Comparison of ENCODE assay signal across 14 cellular contexts in the genomic region with DNA sequence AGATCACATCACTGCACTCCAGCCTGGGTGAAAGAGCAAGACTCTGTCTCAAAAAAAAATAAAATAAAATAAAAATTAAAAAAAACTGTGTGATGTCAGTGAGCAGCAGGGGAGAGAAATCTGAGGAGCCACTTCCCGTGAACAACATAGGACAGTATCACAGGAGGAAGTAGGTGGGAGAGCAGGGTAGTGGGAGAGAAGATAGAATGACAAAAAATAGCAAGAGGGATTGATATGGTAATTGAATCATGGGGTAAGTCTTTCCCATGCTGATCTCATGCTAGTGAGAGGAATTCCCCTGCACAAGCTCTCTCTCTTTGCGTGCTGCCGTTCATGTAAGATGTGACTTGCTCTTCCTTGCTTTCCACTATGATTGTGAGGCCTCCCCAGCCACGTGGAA.
DNase-seq lines count a peak whose midpoint lies in the region; TF ChIP-seq lines count a peak whose summit lies in the region.
"Had no signal": no experiment of that assay in that cellular context is flagged by ENCODE, and none has a peak within 500 bp of the region (broad histone marks: within the 10 kb centered on the region; RNA-seq: fewer than 3 reads in every experiment).

No MANE protein-coding gene starts in this region.

- no peak for TF ChIP-seq POLR2A in ovary (IDR thresholded peaks at IDR 0.05)

- TF ChIP-seq CTCF in H9 (conservative IDR thresholded peaks at IDR 0.05) (no peak), choroid plexus epithelial cell (conservative IDR thresholded peaks at IDR 0.05; ENCODE audit: low read depth, low read length) (no peak), nephron progenitor cell (IDR thresholded peaks at IDR 0.05) (no peak), WERI-Rb-1 (IDR thresholded peaks at IDR 0.05; ENCODE audit: low read depth, low read length) (no peak), ovary (IDR thresholded peaks at IDR 0.05) (no peak)

- no peak overlapping the region for H3K4me3 Mint-ChIP-seq in H9
- no peak overlapping the region for H3K4me3 Mint-ChIP-seq in nephron progenitor cell
- H3K4me3 Mint-ChIP-seq: B cell; CD8-positive, alpha-beta T cell had no signal

- H3K23me2 ChIP-seq in H9 (ENCODE audit: insufficient read length, low read depth, low read length, poor library complexity, severe bottlenecking): no peaks in the 10 kb centered on the region

- H3K9me3 Mint-ChIP-seq in H9 (peaks cover 0 to 2% of the 10 kb centered on the region in 2 experiments; a peak in 3 of 5 replicates), nephron progenitor cell (no peaks in the 10 kb centered on the region)

- DNase-seq in H9 (no peak), choroid plexus epithelial cell (ENCODE audit: low read depth) (peak; percentile 22), iPS DF 6.9 (ENCODE audit: low read depth, low spot score) (peak; percentile 13), nephron progenitor cell (no peak), WERI-Rb-1 (no peak), ovary (no peak), medulla oblongata (ENCODE audit: extremely low spot score) (no peak)
- DNase-seq: Calu3; CD8-positive, alpha-beta T cell; DMS79 treated with DMSO at 0.1 percent for 48 hours; GF-D8 had no signal

- H3K4me1 Mint-ChIP-seq in H9 (peaks cover 10 to 14% of the 10 kb centered on the region in 2 experiments), nephron progenitor cell (no peaks in the 10 kb centered on the region)
- H3K4me1 Mint-ChIP-seq: B cell had no signal

- no peak overlapping the region for H3K9ac ChIP-seq in H9 (ENCODE audit: extremely low read depth, insufficient read length, low read length)
- H3K9ac ChIP-seq: BLaER1 treated with 17β-estradiol and CSF1 and Interleukin-3, amounts not matched to agents 10 nM and 100 nM had no signal

- H3K79me1 ChIP-seq in H9 (ENCODE audit: insufficient read depth, low read depth, low read length, poor library complexity, severe bottlenecking): no peaks in the 10 kb centered on the region

- H2BK15ac ChIP-seq in H9 (ENCODE audit: low read depth, low read length): no peak overlapping the region

- H3K27ac ChIP-seq in H9 (ENCODE audit: insufficient read length, low read depth, low read length): no peak overlapping the region
- no peak overlapping the region for H3K27ac ChIP-seq in iPS DF 6.9 (ENCODE audit: low read length)
- no peak overlapping the region for H3K27ac ChIP-seq in WERI-Rb-1
- H3K27ac ChIP-seq in ovary: no peak overlapping the region
- H3K27ac ChIP-seq: BLaER1 treated with 17β-estradiol and CSF1 and Interleukin-3, amounts not matched to agents 10 nM and 100 nM had no signal

- no peak overlapping the region for H4K91ac ChIP-seq in H9 (ENCODE audit: insufficient read length, low read depth, low read length)

- H3K14ac ChIP-seq in H9 (ENCODE audit: insufficient read depth, low read length): no peak overlapping the region

- H2AFZ ChIP-seq in H9 (ENCODE audit: low read length): no peak overlapping the region

- no peak overlapping the region for H3K4me3 ChIP-seq in choroid plexus epithelial cell (ENCODE audit: low read depth, low read length)
- H3K4me3 ChIP-seq in iPS DF 6.9 (ENCODE audit: low read length): no peak overlapping the region
- no peak overlapping the region for H3K4me3 ChIP-seq in WERI-Rb-1 (ENCODE audit: low read depth, low read length)
- H3K4me3 ChIP-seq in ovary: no peak overlapping the region
- H3K4me3 ChIP-seq: BLaER1 treated with 17β-estradiol and CSF1 and Interleukin-3, amounts not matched to agents 10 nM and 100 nM; GM12878 had no signal

- H3K9me3 ChIP-seq in H9 (ENCODE audit: control insufficient read depth, low read depth, low read length) (no peaks in the 10 kb centered on the region), iPS DF 6.9 (ENCODE audit: control insufficient read depth, insufficient read depth, low read length) (no peaks in the 10 kb centered on the region), WERI-Rb-1 (ENCODE audit: severe bottlenecking) (no peaks in the 10 kb centered on the region), ovary (no peaks in the 10 kb centered on the region)
- H3K9me3 ChIP-seq: BLaER1 treated with 17β-estradiol and CSF1 and Interleukin-3, amounts not matched to agents 10 nM and 100 nM had no signal

- H3K27me3 Mint-ChIP-seq in H9 (ENCODE audit: low read depth) (no peaks in the 10 kb centered on the region), nephron progenitor cell (ENCODE audit: low read depth, poor library complexity) (peaks cover 4% of the 10 kb centered on the region)
- H3K27me3 Mint-ChIP-seq: B cell had no signal

- peaks cover 0 to 6% (median 4%) of the 10 kb centered on the region in 3 experiments; a peak in 2 of 7 replicates for H3K36me3 Mint-ChIP-seq in H9 (ENCODE audit: insufficient read depth in 1 of 3, low read depth in 3 of 3)
- H3K36me3 Mint-ChIP-seq in nephron progenitor cell (ENCODE audit: low read depth): no peaks in the 10 kb centered on the region
- H3K36me3 Mint-ChIP-seq: CD8-positive, alpha-beta T cell had no signal

- H4K8ac ChIP-seq in H9 (replicated peaks; ENCODE audit: insufficient read length, low read depth, low read length): no peak overlapping the region

- H2BK20ac ChIP-seq in H9 (ENCODE audit: low read depth, low read length, poor library complexity, severe bottlenecking): no peak overlapping the region

- H2AK5ac ChIP-seq in H9 (ENCODE audit: insufficient read length, low read length): no peak overlapping the region

- no peak for TF ChIP-seq EP300 in ovary (IDR thresholded peaks at IDR 0.05)

- no peak overlapping the region for H3K4ac ChIP-seq in H9 (ENCODE audit: low read depth, low read length)

- H3K4me2 ChIP-seq in H9 (ENCODE audit: insufficient read depth, insufficient read length, low read length): no peak overlapping the region
- H3K4me2 ChIP-seq: BLaER1 treated with 17β-estradiol and CSF1 and Interleukin-3, amounts not matched to agents 10 nM and 100 nM had no signal

- intact Hi-C loops in ovary (cut with DNase I): no loop called here

- H3K27me3 ChIP-seq in H9 (ENCODE audit: insufficient read depth, low read length) (no peaks in the 10 kb centered on the region), iPS DF 6.9 (ENCODE audit: control insufficient read depth, insufficient read depth, low read length) (no peaks in the 10 kb centered on the region), WERI-Rb-1 (ENCODE audit: insufficient read depth, low read depth, severe bottlenecking) (no peaks in the 10 kb centered on the region), ovary (no peaks in the 10 kb centered on the region)
- H3K27me3 ChIP-seq: BLaER1 treated with 17β-estradiol and CSF1 and Interleukin-3, amounts not matched to agents 10 nM and 100 nM had no signal

- H4K5ac ChIP-seq in H9 (ENCODE audit: insufficient read length, low read depth, low read length): no peak overlapping the region

- no peak overlapping the region for H3K18ac ChIP-seq in H9 (ENCODE audit: insufficient read length, low read depth, low read length)

- H3K4me1 ChIP-seq in H9 (ENCODE audit: insufficient read depth, low read length) (no peaks in the 10 kb centered on the region; the same call in 1 of the 2 replicates), iPS DF 6.9 (ENCODE audit: control insufficient read depth, insufficient read depth, low read length) (no peaks in the 10 kb centered on the region; the same call in 1 of the 2 replicates), ovary (ENCODE audit: insufficient read depth) (no peaks in the 10 kb centered on the region)
- H3K4me1 ChIP-seq: BLaER1 treated with 17β-estradiol and CSF1 and Interleukin-3, amounts not matched to agents 10 nM and 100 nM had no signal

- no peak overlapping the region for H3K56ac ChIP-seq in H9 (ENCODE audit: insufficient read length, low read depth, low read length)

- H4K20me1 ChIP-seq in H9 (ENCODE audit: control insufficient read depth, insufficient read depth, insufficient read length): no peaks in the 10 kb centered on the region
- H4K20me1 ChIP-seq: BLaER1 treated with 17β-estradiol and CSF1 and Interleukin-3, amounts not matched to agents 10 nM and 100 nM had no signal

- WGBS in H9 (ENCODE audit: extremely low coverage, insufficient read length, low lambda C conversion rate): no CpG with 5 or more reads among the region's 4 CpGs
- WGBS in iPS DF 6.9 (ENCODE audit: insufficient coverage, insufficient read length): no CpG with 5 or more reads among the region's 4 CpGs
- 84 to 88% (median 87%) methylated on average over 4 of the region's 4 CpGs for WGBS in ovary, 3 donors

- no peak overlapping the region for H2BK5ac ChIP-seq in H9 (ENCODE audit: insufficient read length, low read length)

- peak overlapping the region in 2 of 3 experiments; percentile 36 to 86; a peak in 4 of 7 replicates for H3K27ac Mint-ChIP-seq in H9
- H3K27ac Mint-ChIP-seq in nephron progenitor cell: peak overlapping the region; percentile 66
- H3K27ac Mint-ChIP-seq: B cell; CD8-positive, alpha-beta T cell had no signal

- H2BK12ac ChIP-seq in H9 (ENCODE audit: insufficient read length, low read depth, low read length): no peak overlapping the region

- H3K23ac ChIP-seq in H9 (ENCODE audit: insufficient read length, low read depth, low read length): no peak overlapping the region

- no peak overlapping the region for H2BK120ac ChIP-seq in H9 (ENCODE audit: low read depth, low read length, poor library complexity, severe bottlenecking)

- no peaks in the 10 kb centered on the region for H3K79me2 ChIP-seq in H9 (ENCODE audit: insufficient read depth, low read length)

- no peak overlapping the region for H3T11ph ChIP-seq in H9 (ENCODE audit: low read length)

- H3K36me3 ChIP-seq in iPS DF 6.9 (ENCODE audit: control insufficient read depth, insufficient read depth, low read length) (no peaks in the 10 kb centered on the region), WERI-Rb-1 (no peaks in the 10 kb centered on the region), ovary (no peaks in the 10 kb centered on the region)
- H3K36me3 ChIP-seq: BLaER1 treated with 17β-estradiol and CSF1 and Interleukin-3, amounts not matched to agents 10 nM and 100 nM had no signal

Comparison
In these comparisons a context has a peak if more than half of its experiments do, and no peak if none do; other contexts are left out.
1. DNase-seq: peak in choroid plexus epithelial cell (single experiment) and iPS DF 6.9 (single experiment); none in H9 (single experiment), nephron progenitor cell (single experiment), WERI-Rb-1 (single experiment), ovary (0 of 5) and medulla oblongata (single experiment).